Comparison of ENCODE assay signal across 9 cellular contexts in genomic region chr3:171788546-171789351, GRCh38. TPM values are rescaled to one million over a fixed set of nuclear protein-coding genes. Genes with fewer than 3 reads are reported as not detected.
DNase-seq lines count a peak whose midpoint lies in the region; ATAC-seq, FAIRE-seq and TF ChIP-seq lines count a peak whose summit lies in the region.
"Had no signal": no experiment of that assay in that cellular context is flagged by ENCODE, and none has a peak within 500 bp of the region (broad histone marks: within the 10 kb centered on the region; RNA-seq: fewer than 3 reads in every experiment).

No MANE protein-coding gene starts in this region.

- ATAC-seq in HG03469 (IDR thresholded peaks at IDR 0.05; ENCODE audit: unreplicated experiment): no peak
- no peak for ATAC-seq in activated T-cell treated with anti-CD3 and anti-CD28 coated beads, Interleukin-2, amount 50 U/mL, for 72 hours (replicated peaks in 1 of 2)

- peak; percentile 30 for FAIRE-seq in H54 (lab: Jason Lieb, UNC)

- H3K4me1 Mint-ChIP-seq in activated T-cell treated with anti-CD3 and anti-CD28 coated beads, Interleukin-2, amount 50 U/mL, for 72 hours (ENCODE audit: low read depth): no peaks in the 10 kb centered on the region

- TF ChIP-seq POLR2A in H54 (IDR thresholded peaks at IDR 0.05; ENCODE audit: low read depth, low read length): no peak

- H3K27me3 Mint-ChIP-seq in activated T-cell treated with anti-CD3 and anti-CD28 coated beads, Interleukin-2, amount 50 U/mL, for 72 hours (ENCODE audit: low read depth): peaks cover 6% of the 10 kb centered on the region

- H3K36me3 Mint-ChIP-seq in activated T-cell treated with anti-CD3 and anti-CD28 coated beads, Interleukin-2, amount 50 U/mL, for 72 hours (ENCODE audit: insufficient read depth in 2 of 2): no peaks in the 10 kb centered on the region

- H3K4me3 Mint-ChIP-seq in activated T-cell treated with anti-CD3 and anti-CD28 coated beads, Interleukin-2, amount 50 U/mL, for 72 hours: no peak overlapping the region

- no peaks in the 10 kb centered on the region for H3K9me3 Mint-ChIP-seq in activated T-cell treated with anti-CD3 and anti-CD28 coated beads, Interleukin-2, amount 50 U/mL, for 72 hours

- DNase-seq in H54 (ENCODE audit: insufficient read length, low spot score): no peak
- peak; percentile 37 to 89 for DNase-seq in NOMO-1 (lab: John Stamatoyannopoulos, UW; ENCODE audit: unreplicated experiment in 2 of 2)
- DNase-seq in epithelial cell of prostate (ENCODE audit: low read depth, low spot score): peak; percentile 98
- peak; percentile 31 for DNase-seq in renal cortical epithelial cell (ENCODE audit: low read depth)
- DNase-seq in T1000 (lab: John Stamatoyannopoulos, UW): no peak
- no peak for DNase-seq in activated T-cell treated with anti-CD3 and anti-CD28 coated beads, Interleukin-2, amount 50 U/mL, for 72 hours
- DNase-seq in AG08396 (ENCODE audit: low spot score): no peak

- H3K27ac Mint-ChIP-seq in activated T-cell treated with anti-CD3 and anti-CD28 coated beads, Interleukin-2, amount 50 U/mL, for 72 hours: no peak overlapping the region

- peak overlapping the region; percentile 77 for H3K27ac ChIP-seq in epithelial cell of prostate
- H3K27ac ChIP-seq: KMS-11 had no signal

RNA-seq across cellular contexts. Expression of gene PLD1, which starts 21.5 kb away (rescaled TPM):
- 5.9 and 20.4 TPM in 2 replicates for total RNA-seq in renal cortical epithelial cell
- total RNA-seq in activated T-cell treated with anti-CD3 and anti-CD28 coated beads, Interleukin-2, amount 50 U/mL, for 72 hours: 1 to 10 TPM in 1 of 2 donors, under 1 TPM in 1; 0.65 to 4.1 TPM

RNA-seq across cellular contexts. Expression of gene TMEM212, which starts 54.4 kb away (rescaled TPM):
- total RNA-seq in renal cortical epithelial cell: not detected in 2 replicates
- not detected for total RNA-seq in activated T-cell treated with anti-CD3 and anti-CD28 coated beads, Interleukin-2, amount 50 U/mL, for 72 hours

Comparison
In these comparisons a context has a peak if more than half of its experiments do, and no peak if none do; other contexts are left out.
1. DNase-seq: peak in NOMO-1 (2 of 2), epithelial cell of prostate (single experiment) and renal cortical epithelial cell (single experiment); none in H54 (single experiment), T1000 (single experiment), activated T-cell treated with anti-CD3 and anti-CD28 coated beads, Interleukin-2, amount 50 U/mL, for 72 hours (0 of 2) and AG08396 (single experiment).